Comparison of ENCODE assay signal across 2 cellular contexts in genomic region chr19:52640916-52641315, GRCh38.
TF ChIP-seq lines count a peak whose summit lies in the region.

No MANE protein-coding gene starts in this region.

TF ChIP-seq in SK-N-SH, 30 proteins besides CTCF, POLR2A, EP300 and RAD21 (continued from another document):
- no peak for TF ChIP-seq ZBTB33 (IDR thresholded peaks at IDR 0.05; ENCODE audit: borderline replicate concordance, low read depth)
- no peak for TF ChIP-seq MXI1 (IDR thresholded peaks at IDR 0.05; ENCODE audit: low read depth, low read length)
- TF ChIP-seq FOXM1 (IDR thresholded peaks at IDR 0.05; ENCODE audit: low read depth): no peak
- TF ChIP-seq FOSL2 (IDR thresholded peaks at IDR 0.05; ENCODE audit: borderline replicate concordance, low read depth): no peak
- no peak for TF ChIP-seq MAX (IDR thresholded peaks at IDR 0.05; ENCODE audit: low read depth)
- TF ChIP-seq IRF3 (IDR thresholded peaks at IDR 0.05; ENCODE audit: low read depth, low read length): no peak
- no peak for TF ChIP-seq PBX3 (IDR thresholded peaks at IDR 0.05)
- no peak for TF ChIP-seq USF1 (IDR thresholded peaks at IDR 0.05; ENCODE audit: borderline replicate concordance, low read depth)
TF ChIP-seq in SK-N-SH: peak in this region for 0.

TF ChIP-seq in SK-N-SH treated with all-trans-retinoic acid at 6 μM for 48 hours, 23 proteins besides CTCF, POLR2A, EP300 and RAD21 (continued from another document):
- TF ChIP-seq ZFP30 (CRISPR knock-in tag; IDR thresholded peaks at IDR 0.05) (no peak), ZNF70 (CRISPR knock-in tag; IDR thresholded peaks at IDR 0.05) (no peak), ZNF8 (CRISPR knock-in tag; IDR thresholded peaks at IDR 0.05) (no peak), SNAI2 (CRISPR knock-in tag; IDR thresholded peaks at IDR 0.05) (no peak)
TF ChIP-seq in SK-N-SH treated with all-trans-retinoic acid at 6 μM for 48 hours: peak in this region for 0.
